ENCODE assay signal across 7 cellular contexts in genomic region chr5:73387630-73388370, GRCh38.
DNase-seq lines count a peak whose midpoint lies in the region; ATAC-seq and TF ChIP-seq lines count a peak whose summit lies in the region.

No MANE protein-coding gene starts in this region.

- ATAC-seq in GM18861 (IDR thresholded peaks at IDR 0.05; ENCODE audit: unreplicated experiment) = peak; percentile 89
- peak; percentile 88 for ATAC-seq in GM21717 (IDR thresholded peaks at IDR 0.05; ENCODE audit: unreplicated experiment)

- CTCF ChIA-PET in RWPE1 (lab: Yijun Ruan, JAX) = interaction anchor here (0.6 to 1.4 kb wide), 2 partner anchors 17 to 171 kb away, joined by 3 read pairs; no protein-coding TSS in a partner anchor

- DNase-seq in KG1 (lab: John Stamatoyannopoulos, UW) (peak; percentile 2), astrocyte of the hippocampus (ENCODE audit: low read depth, low spot score) (peak; percentile 13), islet precursor cell (no peak), NCI-H128 (lab: John Stamatoyannopoulos, UW; ENCODE audit: unreplicated experiment) (no peak), RWPE1 (ENCODE audit: low spot score) (no peak)

- POLR2A ChIA-PET in RWPE1 (lab: Yijun Ruan, JAX; ENCODE audit: low non-redundant PET) = interaction anchor here (0.5 kb wide), 1 partner anchor 31 kb away, joined by 3 read pairs; no protein-coding TSS in a partner anchor

- TF ChIP-seq CTCF in RWPE1 (conservative IDR thresholded peaks at IDR 0.05; ENCODE audit: low read depth) = no peak

- H3K27ac ChIP-seq in RWPE1 = no peak overlapping the region

Comparison
In these comparisons a context has a peak if more than half of its experiments do, and no peak if none do; other contexts are left out.
1. DNase-seq: peak in KG1 (single experiment) and astrocyte of the hippocampus (single experiment); none in islet precursor cell (single experiment), NCI-H128 (single experiment) and RWPE1 (single experiment).